In the genomic region with DNA sequence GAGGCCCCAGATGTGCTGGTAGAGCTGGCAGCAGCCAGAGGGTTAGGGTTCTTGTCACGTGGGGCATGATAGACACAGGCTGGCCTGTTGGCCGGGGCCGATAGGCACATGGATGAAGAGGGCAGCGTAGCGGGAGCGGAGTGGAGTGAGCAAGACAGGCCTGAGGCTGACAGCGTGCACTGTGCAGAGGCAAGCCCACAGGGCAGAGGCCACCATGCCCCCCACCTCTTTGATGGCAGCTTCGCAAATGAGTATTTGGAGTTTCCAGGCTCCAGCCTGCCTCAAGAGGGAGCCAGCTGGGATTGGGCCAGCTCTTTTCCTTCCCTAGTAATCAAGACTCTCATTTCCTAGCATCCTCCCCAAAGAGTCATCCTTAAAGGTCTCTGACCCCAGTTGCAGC, we compare ENCODE assay signal across 1 cellular context.
TF ChIP-seq lines count a peak whose summit lies in the region.

No MANE protein-coding gene starts in this region.

TF ChIP-seq in HCT116, 20 proteins besides CTCF, POLR2A, EP300 and RAD21 (continued from another document):
- TF ChIP-seq, protein P1, sequence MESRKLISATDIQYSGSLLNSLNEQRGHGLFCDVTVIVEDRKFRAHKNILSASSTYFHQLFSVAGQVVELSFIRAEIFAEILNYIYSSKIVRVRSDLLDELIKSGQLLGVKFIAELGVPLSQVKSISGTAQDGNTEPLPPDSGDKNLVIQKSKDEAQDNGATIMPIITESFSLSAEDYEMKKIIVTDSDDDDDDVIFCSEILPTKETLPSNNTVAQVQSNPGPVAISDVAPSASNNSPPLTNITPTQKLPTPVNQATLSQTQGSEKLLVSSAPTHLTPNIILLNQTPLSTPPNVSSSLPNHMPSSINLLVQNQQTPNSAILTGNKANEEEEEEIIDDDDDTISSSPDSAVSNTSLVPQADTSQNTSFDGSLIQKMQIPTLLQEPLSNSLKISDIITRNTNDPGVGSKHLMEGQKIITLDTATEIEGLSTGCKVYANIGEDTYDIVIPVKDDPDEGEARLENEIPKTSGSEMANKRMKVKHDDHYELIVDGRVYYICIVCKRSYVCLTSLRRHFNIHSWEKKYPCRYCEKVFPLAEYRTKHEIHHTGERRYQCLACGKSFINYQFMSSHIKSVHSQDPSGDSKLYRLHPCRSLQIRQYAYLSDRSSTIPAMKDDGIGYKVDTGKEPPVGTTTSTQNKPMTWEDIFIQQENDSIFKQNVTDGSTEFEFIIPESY (IDR thresholded peaks at IDR 0.05; ENCODE audit: extremely low read depth, insufficient replicate concordance, low read length) = no peak
- TF ChIP-seq EZH2 (IDR thresholded peaks at IDR 0.05) (no peak), TCF7L2 (IDR thresholded peaks at IDR 0.05; ENCODE audit: borderline replicate concordance, extremely low read depth, insufficient read depth, insufficient read length) (no peak)
